Comparison of ENCODE assay signal across 8 cellular contexts in genomic region chr2:113602869-113603466, GRCh38. TPM values are rescaled to one million over a fixed set of nuclear protein-coding genes. Genes with fewer than 3 reads are reported as not detected.
DNase-seq lines count a peak whose midpoint lies in the region; ATAC-seq and TF ChIP-seq lines count a peak whose summit lies in the region.

No MANE protein-coding gene starts in this region.

- no peak for TF ChIP-seq POLR2A in tibial nerve (IDR thresholded peaks at IDR 0.05)

- DNase-seq in activated CD4-positive, alpha-beta T cell treated with anti-CD3 and anti-CD28 coated beads, Interleukin-2, amount 10 ng/mL, durations not matched to agents 7 days and 5 days = no peak
- no peak for DNase-seq in activated CD4-positive, alpha-beta T cell treated with anti-CD3 and anti-CD28 coated beads, Interleukin-2, amount 50 U/mL, for 48 hours
- no peak for DNase-seq in astrocyte of the cerebellum (ENCODE audit: low read depth)
- DNase-seq in left lobe of liver (ENCODE audit: low spot score) = no peak
- no peak for DNase-seq in tibial nerve (ENCODE audit: low spot score in 2 of 2)
- DNase-seq in DMS 273 treated with DMSO at 0.1 percent for 48 hours (lab: John Stamatoyannopoulos, UW) = no peak
- no peak for DNase-seq in HT-29 (ENCODE audit: low spot score)

- H3K4me1 Mint-ChIP-seq in activated CD4-positive, alpha-beta T cell treated with anti-CD3 and anti-CD28 coated beads, Interleukin-2, amount 10 ng/mL, durations not matched to agents 7 days and 5 days = peaks cover 7% of the 10 kb centered on the region

- WGBS in tibial nerve, 2 donors = 36 to 59% methylated on average over 2 of the region's 2 CpGs

- POLR2A ChIA-PET in activated CD4-positive, alpha-beta T cell treated with anti-CD3 and anti-CD28 coated beads, Interleukin-2, amount 10 ng/mL, durations not matched to agents 7 days and 5 days (lab: Charles Lee) = no interaction called here

- H3K27me3 Mint-ChIP-seq in activated CD4-positive, alpha-beta T cell treated with anti-CD3 and anti-CD28 coated beads, Interleukin-2, amount 10 ng/mL, durations not matched to agents 7 days and 5 days = no peaks in the 10 kb centered on the region

- CTCF ChIA-PET in activated CD4-positive, alpha-beta T cell treated with anti-CD3 and anti-CD28 coated beads, Interleukin-2, amount 10 ng/mL, durations not matched to agents 7 days and 5 days (lab: Charles Lee) = interaction anchor here (1.3 to 2.0 kb wide), 4 partner anchors 98 to 948 kb away, joined by 3 to 23 read pairs (median 5); no protein-coding TSS in a partner anchor

- H3K4me1 ChIP-seq in tibial nerve = peaks cover 0 to 7% (median 0%) of the 10 kb centered on the region in 4 donors

- H3K9me3 Mint-ChIP-seq in activated CD4-positive, alpha-beta T cell treated with anti-CD3 and anti-CD28 coated beads, Interleukin-2, amount 10 ng/mL, durations not matched to agents 7 days and 5 days = no peaks in the 10 kb centered on the region

- TF ChIP-seq EP300 in tibial nerve (IDR thresholded peaks at IDR 0.05) = no peak

- H3K36me3 Mint-ChIP-seq in activated CD4-positive, alpha-beta T cell treated with anti-CD3 and anti-CD28 coated beads, Interleukin-2, amount 10 ng/mL, durations not matched to agents 7 days and 5 days (ENCODE audit: low read depth) = no peaks in the 10 kb centered on the region

- H3K27ac Mint-ChIP-seq in activated CD4-positive, alpha-beta T cell treated with anti-CD3 and anti-CD28 coated beads, Interleukin-2, amount 10 ng/mL, durations not matched to agents 7 days and 5 days = peak overlapping the region; percentile 94

- peak overlapping the region; percentile 60 for H3K4me3 ChIP-seq in astrocyte of the cerebellum (ENCODE audit: low read depth, low read length)
- peak overlapping the region; percentile 30 to 61 (median 56) for H3K4me3 ChIP-seq in tibial nerve

- in situ Hi-C loops in astrocyte of the cerebellum (cut with HindIII; ENCODE audit: low sequenced_read_pairs) = no loop called here

- no peaks in the 10 kb centered on the region for H3K9me3 ChIP-seq in tibial nerve

- peaks cover 0 to 4% (median 0%) of the 10 kb centered on the region in 3 donors for H3K36me3 ChIP-seq in tibial nerve

- peak; percentile 74 for ATAC-seq in left lobe of liver
- no peak for ATAC-seq in HG02759 (IDR thresholded peaks at IDR 0.05; ENCODE audit: unreplicated experiment)

- H3K27me3 ChIP-seq in tibial nerve = no peaks in the 10 kb centered on the region

- peak overlapping the region; percentile 90 for H3K4me3 Mint-ChIP-seq in activated CD4-positive, alpha-beta T cell treated with anti-CD3 and anti-CD28 coated beads, Interleukin-2, amount 10 ng/mL, durations not matched to agents 7 days and 5 days

- H3K27ac ChIP-seq in tibial nerve = peak overlapping the region; percentile 61 to 91 (median 88)

- no peak for TF ChIP-seq CTCF in astrocyte of the cerebellum (IDR thresholded peaks at IDR 0.05; ENCODE audit: low read depth, low read length, missing control alignments)
- TF ChIP-seq CTCF in tibial nerve (IDR thresholded peaks at IDR 0.05) = no peak

RNA-seq across cellular contexts. Expression of gene RABL2A, which starts 24.1 kb away (rescaled TPM):
- total RNA-seq in activated CD4-positive, alpha-beta T cell treated with anti-CD3 and anti-CD28 coated beads, Interleukin-2, amount 10 ng/mL, durations not matched to agents 7 days and 5 days = 10 to 100 TPM; 15.3 to 17.9 TPM
- total RNA-seq in left lobe of liver = 7.8 TPM
- 10 to 100 TPM in 3 of 4 donors, 1 to 10 TPM in 1; 6.9 to 24.7 (median 20.3) TPM for total RNA-seq in tibial nerve
- total RNA-seq in HT-29 (2014; rRNA removed; shearing (Covaris generic)) = 4.3 and 10.7 TPM in 2 replicates
